6 cellular contexts compared by ENCODE assay signal in the genomic region with DNA sequence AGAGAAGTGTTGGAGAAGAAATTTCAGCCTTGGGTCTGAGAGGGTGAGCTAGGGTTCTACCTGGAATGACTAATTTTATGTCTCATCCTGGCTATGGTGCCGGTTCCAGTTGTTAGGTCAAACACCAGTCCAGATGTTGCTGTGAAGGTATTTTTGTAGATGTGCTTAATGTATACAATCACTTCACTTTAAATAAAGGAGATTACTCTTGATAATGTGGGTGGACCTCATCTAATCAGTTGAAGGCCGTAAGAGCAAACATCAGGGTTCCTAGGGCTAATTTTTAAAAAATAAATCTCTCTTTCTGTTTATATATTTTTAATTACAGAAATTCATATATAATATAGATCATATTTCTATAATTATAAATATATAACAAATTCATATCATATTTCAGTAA.
"Had no signal": no experiment of that assay in that cellular context is flagged by ENCODE, and none has a peak within 500 bp of the region (broad histone marks: within the 10 kb centered on the region; RNA-seq: fewer than 3 reads in every experiment).

No MANE protein-coding gene starts in this region.

- H3K9ac ChIP-seq: KMS-11 had no signal

- FAIRE-seq: HepG2 had no signal

- ATAC-seq: HepG2 had no signal

- H3K4me2 ChIP-seq: KMS-11 had no signal

- H3K27ac ChIP-seq: HL-60, KMS-11 had no signal

- DNase-seq: IMR-90, KBM-7, KG1 had no signal
